ENCODE assay signal across 8 cellular contexts in the genomic region with DNA sequence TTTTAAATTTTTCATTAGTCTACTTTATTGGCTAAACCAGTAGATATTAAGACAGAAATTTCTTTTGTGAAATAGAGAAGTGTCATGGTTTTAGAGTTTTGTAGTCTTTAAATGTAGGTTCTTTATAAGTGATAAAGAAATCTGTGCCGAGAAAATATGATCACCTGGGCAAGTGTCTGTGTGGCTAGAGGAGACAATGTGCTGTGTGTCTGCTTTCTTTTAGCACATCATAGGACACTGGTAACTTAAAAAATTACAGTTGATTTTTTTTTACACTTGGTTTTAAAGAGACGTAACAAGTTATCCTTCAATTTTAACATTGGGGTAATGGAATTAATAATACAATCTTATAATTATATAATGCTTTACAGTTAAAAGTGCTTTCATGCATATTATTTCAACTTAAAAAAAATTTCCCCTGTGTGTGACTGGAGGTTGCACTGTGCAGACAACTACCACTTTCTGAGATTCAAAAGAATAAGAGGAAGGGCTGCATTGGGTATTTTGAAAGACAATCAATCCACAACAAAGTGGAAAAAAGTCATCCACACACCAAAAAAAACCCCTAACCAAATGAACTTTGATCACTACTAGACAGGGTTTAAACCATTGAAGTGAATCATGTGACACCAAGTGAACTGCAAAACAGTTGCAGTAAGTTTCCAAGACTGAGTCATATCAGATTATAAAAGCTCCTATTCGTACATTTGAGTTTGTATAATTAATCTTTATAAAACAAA. TPM values are rescaled to one million over a fixed set of nuclear protein-coding genes. Genes with fewer than 3 reads are reported as not detected.
DNase-seq lines count a peak whose midpoint lies in the region; ATAC-seq and TF ChIP-seq lines count a peak whose summit lies in the region.

No MANE protein-coding gene starts in this region.

- H3K9me3 ChIP-seq in WERI-Rb-1 (ENCODE audit: severe bottlenecking): no peaks in the 10 kb centered on the region

- TF ChIP-seq CTCF in NB4 (IDR thresholded peaks at IDR 0.05; ENCODE audit: low read depth, low read length) (no peak), fibroblast of villous mesenchyme (IDR thresholded peaks at IDR 0.05; ENCODE audit: insufficient read depth, low read depth, low read length) (no peak), WERI-Rb-1 (IDR thresholded peaks at IDR 0.05; ENCODE audit: low read depth, low read length) (no peak), endothelial cell (IDR thresholded peaks at IDR 0.05; ENCODE audit: unreplicated experiment) (no peak)

- H3K4me1 Mint-ChIP-seq in endothelial cell (ENCODE audit: unreplicated experiment): no peaks in the 10 kb centered on the region

- DNase-seq in NB4 (ENCODE audit: low read depth): peak; percentile 18
- DNase-seq in fibroblast of villous mesenchyme (ENCODE audit: low read depth): peak; percentile 55
- DNase-seq in left ventricle myocardium superior: no peak
- no peak for DNase-seq in WERI-Rb-1
- DNase-seq in endothelial cell (ENCODE audit: low spot score): no peak
- DNase-seq in NCI-H2081 treated with DMSO at 0.1 percent for 48 hours (lab: John Stamatoyannopoulos, UW): no peak

- peaks cover 3% of the 10 kb centered on the region for H3K27me3 Mint-ChIP-seq in endothelial cell (ENCODE audit: unreplicated experiment)

- TF ChIP-seq POLR2A in NB4 (IDR thresholded peaks at IDR 0.05; ENCODE audit: extremely low read depth, insufficient read length): no peak

- no peaks in the 10 kb centered on the region for H3K36me3 Mint-ChIP-seq in endothelial cell (ENCODE audit: low read depth, unreplicated experiment)

- intact Hi-C loops in left ventricle myocardium superior (cut with micrococcal nuclease): no loop called here

- no peak overlapping the region for H3K4me3 ChIP-seq in NB4 (ENCODE audit: low read depth, low read length)
- no peak overlapping the region for H3K4me3 ChIP-seq in fibroblast of villous mesenchyme (ENCODE audit: low read depth, low read length)
- no peak overlapping the region for H3K4me3 ChIP-seq in WERI-Rb-1 (ENCODE audit: low read depth, low read length)

- no peak overlapping the region for H3K27ac Mint-ChIP-seq in endothelial cell (ENCODE audit: unreplicated experiment)

- H3K27ac ChIP-seq in WERI-Rb-1: no peak overlapping the region

- no peaks in the 10 kb centered on the region for H3K27me3 ChIP-seq in WERI-Rb-1 (ENCODE audit: insufficient read depth, low read depth, severe bottlenecking)

- no peaks in the 10 kb centered on the region for H3K9me3 Mint-ChIP-seq in endothelial cell (ENCODE audit: unreplicated experiment)

- no peaks in the 10 kb centered on the region for H3K36me3 ChIP-seq in WERI-Rb-1

- H3K4me3 Mint-ChIP-seq in endothelial cell (ENCODE audit: unreplicated experiment): no peak overlapping the region

- ATAC-seq in GM18519 (IDR thresholded peaks at IDR 0.05; ENCODE audit: low FRiP score, unreplicated experiment) (peak; percentile 49), HG02571 (IDR thresholded peaks at IDR 0.05; ENCODE audit: unreplicated experiment) (peak; percentile 61), left ventricle myocardium superior (no peak)

RNA-seq across cellular contexts. Expression of a gene that starts 50.0 kb away (rescaled TPM):
- total RNA-seq in fibroblast of villous mesenchyme (under 0.01 TPM in 2 replicates), left ventricle myocardium superior (0.30 TPM), endothelial cell (ENCODE audit: unreplicated experiment) (0.26 TPM)

Comparison
In these comparisons a context has a peak if more than half of its experiments do, and no peak if none do; other contexts are left out.
1. DNase-seq: peak in NB4 (single experiment) and fibroblast of villous mesenchyme (single experiment); none in left ventricle myocardium superior (single experiment), WERI-Rb-1 (single experiment), endothelial cell (single experiment) and NCI-H2081 treated with DMSO at 0.1 percent for 48 hours (single experiment).